Comparison of ENCODE assay signal across 9 cellular contexts in the genomic region with DNA sequence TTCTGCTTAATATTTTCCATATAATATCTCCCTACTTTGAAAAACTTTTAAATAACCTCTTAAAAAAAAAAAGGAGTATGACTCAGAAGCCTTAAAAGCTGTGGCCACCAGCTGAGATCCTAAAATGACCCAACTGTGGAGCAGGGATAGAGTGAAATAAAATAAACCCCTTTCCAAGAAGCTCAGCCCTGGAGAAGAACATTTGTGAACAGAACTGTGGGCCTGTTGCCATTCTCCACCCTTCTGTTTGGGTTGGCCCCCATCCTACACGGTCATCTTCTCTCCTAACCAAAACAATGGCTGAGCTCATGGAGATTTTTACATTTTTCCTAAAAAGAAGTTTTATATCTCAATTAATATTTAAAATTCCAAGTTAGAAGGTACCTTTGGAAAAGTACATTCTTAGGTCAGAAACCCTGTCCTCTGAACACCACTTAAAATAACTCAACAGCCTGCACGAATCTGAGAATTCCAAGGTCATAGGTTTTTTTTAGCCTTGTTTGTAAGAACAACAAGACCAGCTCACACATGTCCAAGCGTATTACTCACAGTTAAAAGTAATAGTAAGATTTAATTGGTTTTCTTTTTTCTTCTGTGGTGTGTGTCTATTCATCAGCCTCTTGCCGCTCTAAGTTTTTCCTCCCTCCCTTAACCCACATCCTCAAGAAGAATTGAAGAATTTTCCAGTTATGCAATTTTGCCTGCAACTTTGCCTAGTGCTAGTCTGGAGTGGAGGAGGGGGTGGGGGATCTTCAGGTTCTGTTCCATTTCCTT.
DNase-seq lines count a peak whose midpoint lies in the region; ATAC-seq and TF ChIP-seq lines count a peak whose summit lies in the region.
"Had no signal": no experiment of that assay in that cellular context is flagged by ENCODE, and none has a peak within 500 bp of the region (broad histone marks: within the 10 kb centered on the region; RNA-seq: fewer than 3 reads in every experiment).

No MANE protein-coding gene starts in this region.

- POLR2A ChIA-PET in activated CD8-positive, alpha-beta T cell treated with anti-CD3 and anti-CD28 coated beads, Interleukin-2, amount 10 ng/mL, durations not matched to agents 7 days and 5 days (lab: Charles Lee), result no interaction called here

- no peaks in the 10 kb centered on the region for H4K20me1 ChIP-seq in Karpas-422 (ENCODE audit: insufficient read depth, low read depth, low read length)

- no peak overlapping the region for H2AFZ ChIP-seq in Karpas-422 (ENCODE audit: low read length)

- peak overlapping the region; percentile 82 for H3K27ac ChIP-seq in suprapubic skin
- H3K27ac ChIP-seq in Karpas-422 (ENCODE audit: low read length), result no peak overlapping the region

- no peak overlapping the region for H3K4me3 Mint-ChIP-seq in activated CD8-positive, alpha-beta T cell treated with anti-CD3 and anti-CD28 coated beads, Interleukin-2, amount 10 ng/mL, durations not matched to agents 7 days and 5 days
- H3K4me3 Mint-ChIP-seq in T-helper 2 cell treated with Interferon-gamma antibody and Interleukin-4, amounts not matched to agents 5 μg/mL and 100 μg/mL, for 36 hours, result no peak overlapping the region
- H3K4me3 Mint-ChIP-seq: brain had no signal

- H3K36me3 ChIP-seq in suprapubic skin (no peaks in the 10 kb centered on the region), Karpas-422 (ENCODE audit: insufficient read depth, low read length) (no peaks in the 10 kb centered on the region)

- H3K4me3 ChIP-seq in cardiac fibroblast (replicated peaks in 1 of 2; ENCODE audit: low read depth in 2 of 2, low read length in 2 of 2) (peak overlapping the region in 1 of 2 donors; percentile 12), suprapubic skin (no peak overlapping the region), Karpas-422 (ENCODE audit: low read length) (no peak overlapping the region)

- peaks cover 40% of the 10 kb centered on the region for H3K27me3 Mint-ChIP-seq in activated CD8-positive, alpha-beta T cell treated with anti-CD3 and anti-CD28 coated beads, Interleukin-2, amount 10 ng/mL, durations not matched to agents 7 days and 5 days (ENCODE audit: low read depth)
- peaks cover 25% of the 10 kb centered on the region for H3K27me3 Mint-ChIP-seq in T-helper 2 cell treated with Interferon-gamma antibody and Interleukin-4, amounts not matched to agents 5 μg/mL and 100 μg/mL, for 36 hours (ENCODE audit: low read depth)

- no peaks in the 10 kb centered on the region for H3K36me3 Mint-ChIP-seq in activated CD8-positive, alpha-beta T cell treated with anti-CD3 and anti-CD28 coated beads, Interleukin-2, amount 10 ng/mL, durations not matched to agents 7 days and 5 days (ENCODE audit: low read depth)
- H3K36me3 Mint-ChIP-seq in T-helper 2 cell treated with Interferon-gamma antibody and Interleukin-4, amounts not matched to agents 5 μg/mL and 100 μg/mL, for 36 hours (ENCODE audit: low read depth), result no peaks in the 10 kb centered on the region
- H3K36me3 Mint-ChIP-seq: brain had no signal

- CTCF ChIA-PET in activated CD8-positive, alpha-beta T cell treated with anti-CD3 and anti-CD28 coated beads, Interleukin-2, amount 10 ng/mL, durations not matched to agents 7 days and 5 days (lab: Charles Lee), result interaction anchor here (0.8 to 2.4 kb wide), 2 partner anchors 118 to 119 kb away, joined by 3 to 9 read pairs; no protein-coding TSS in a partner anchor

- no peak for TF ChIP-seq CTCF in cardiac fibroblast (IDR thresholded peaks at IDR 0.05; ENCODE audit: low read depth, low read length)
- no peak for TF ChIP-seq CTCF in suprapubic skin (IDR thresholded peaks at IDR 0.05)

- WGBS in suprapubic skin, result 22% methylated on average over 4 of the region's 4 CpGs

- no peak for TF ChIP-seq EP300 in suprapubic skin (IDR thresholded peaks at IDR 0.05)

- DNase-seq in HS-27A (ENCODE audit: low read depth) (peak; percentile 79), cardiac fibroblast (ENCODE audit: low read depth in 2 of 2) (peak; percentile 94 to 97), left lobe of liver (ENCODE audit: low spot score) (peak; percentile 63), suprapubic skin (ENCODE audit: low spot score in 2 of 2) (peak; percentile 83 to 86), Karpas-422 (no peak)
- no peak for DNase-seq in activated CD8-positive, alpha-beta T cell treated with anti-CD3 and anti-CD28 coated beads, Interleukin-2, amount 10 ng/mL, durations not matched to agents 7 days and 5 days
- DNase-seq in T-helper 2 cell treated with Interferon-gamma antibody and Interleukin-4, amounts not matched to agents 5 μg/mL and 100 μg/mL, for 36 hours (ENCODE audit: low spot score), result no peak

- H3K27me3 ChIP-seq in suprapubic skin (no peaks in the 10 kb centered on the region), Karpas-422 (ENCODE audit: low read length) (no peaks in the 10 kb centered on the region)

- peaks cover 35% of the 10 kb centered on the region for H3K4me1 ChIP-seq in suprapubic skin
- H3K4me1 ChIP-seq in Karpas-422 (ENCODE audit: low read length), result no peaks in the 10 kb centered on the region

- H3K9ac ChIP-seq in Karpas-422 (ENCODE audit: low read length), result no peak overlapping the region

- no peak overlapping the region for H3K27ac Mint-ChIP-seq in activated CD8-positive, alpha-beta T cell treated with anti-CD3 and anti-CD28 coated beads, Interleukin-2, amount 10 ng/mL, durations not matched to agents 7 days and 5 days
- H3K27ac Mint-ChIP-seq in T-helper 2 cell treated with Interferon-gamma antibody and Interleukin-4, amounts not matched to agents 5 μg/mL and 100 μg/mL, for 36 hours, result no peak overlapping the region

- H3K9me3 Mint-ChIP-seq in activated CD8-positive, alpha-beta T cell treated with anti-CD3 and anti-CD28 coated beads, Interleukin-2, amount 10 ng/mL, durations not matched to agents 7 days and 5 days (ENCODE audit: insufficient read depth), result no peaks in the 10 kb centered on the region
- H3K9me3 Mint-ChIP-seq in T-helper 2 cell treated with Interferon-gamma antibody and Interleukin-4, amounts not matched to agents 5 μg/mL and 100 μg/mL, for 36 hours, result no peaks in the 10 kb centered on the region

- no peaks in the 10 kb centered on the region for H3K9me2 ChIP-seq in Karpas-422 (replicated peaks; ENCODE audit: insufficient read depth, low read length)

- no peaks in the 10 kb centered on the region for H3K9me3 ChIP-seq in suprapubic skin
- no peaks in the 10 kb centered on the region for H3K9me3 ChIP-seq in Karpas-422 (ENCODE audit: low read length)

- TF ChIP-seq POLR2A in suprapubic skin (IDR thresholded peaks at IDR 0.05), result no peak

- H3K4me2 ChIP-seq in Karpas-422 (ENCODE audit: low read depth, low read length, poor library complexity, severe bottlenecking), result no peak overlapping the region

- no peaks in the 10 kb centered on the region for H3K4me1 Mint-ChIP-seq in activated CD8-positive, alpha-beta T cell treated with anti-CD3 and anti-CD28 coated beads, Interleukin-2, amount 10 ng/mL, durations not matched to agents 7 days and 5 days (ENCODE audit: low read depth)
- H3K4me1 Mint-ChIP-seq in T-helper 2 cell treated with Interferon-gamma antibody and Interleukin-4, amounts not matched to agents 5 μg/mL and 100 μg/mL, for 36 hours (ENCODE audit: low read depth), result peaks cover 5% of the 10 kb centered on the region

- peak; percentile 93 for ATAC-seq in left lobe of liver
- no peak for ATAC-seq in GM18909 (IDR thresholded peaks at IDR 0.05; ENCODE audit: poor library complexity, unreplicated experiment)
- no peak for ATAC-seq in activated CD8-positive, alpha-beta T cell treated with anti-CD3 and anti-CD28 coated beads, Interleukin-2, amount 10 ng/mL, durations not matched to agents 7 days and 5 days

- H3K79me2 ChIP-seq in Karpas-422 (ENCODE audit: low read length), result no peaks in the 10 kb centered on the region

Comparison
In these comparisons a context has a peak if more than half of its experiments do, and no peak if none do; other contexts are left out.
1. DNase-seq: peak in HS-27A (single experiment), cardiac fibroblast (2 of 2), left lobe of liver (single experiment) and suprapubic skin (2 of 2); none in Karpas-422 (single experiment), activated CD8-positive, alpha-beta T cell treated with anti-CD3 and anti-CD28 coated beads, Interleukin-2, amount 10 ng/mL, durations not matched to agents 7 days and 5 days (single experiment) and T-helper 2 cell treated with Interferon-gamma antibody and Interleukin-4, amounts not matched to agents 5 μg/mL and 100 μg/mL, for 36 hours (single experiment).